ENCODE assay signal across 8 cellular contexts in genomic region chr1:244049142-244049968, GRCh38. TPM values are rescaled to one million over a fixed set of nuclear protein-coding genes. Genes with fewer than 3 reads are reported as not detected.
DNase-seq lines count a peak whose midpoint lies in the region; ATAC-seq and TF ChIP-seq lines count a peak whose summit lies in the region.

No MANE protein-coding gene starts in this region.

- peak overlapping the region; percentile 35 to 71; a peak in 3 of 4 replicates for H3K4me3 ChIP-seq in DND-41 (ENCODE audit: low read depth in 1 of 2, low read length in 2 of 2)
- peak overlapping the region; percentile 71 for H3K4me3 ChIP-seq in Karpas-422 (ENCODE audit: low read length)
- peak overlapping the region; percentile 74 to 99 (median 83) for H3K4me3 ChIP-seq in liver (ENCODE audit: low read depth in 1 of 3, low read length in 3 of 3)

- ATAC-seq in DND-41 (ENCODE audit: insufficient read depth, low read depth) = peak; percentile 20

- H3K4me1 ChIP-seq in DND-41 (ENCODE audit: insufficient read depth, low read length) (peaks cover 43% of the 10 kb centered on the region), Karpas-422 (ENCODE audit: low read length) (peaks cover 41% of the 10 kb centered on the region), liver (ENCODE audit: control insufficient read depth in 4 of 4, insufficient read depth in 4 of 4, low read length in 3 of 4) (peaks cover 1 to 24% (median 15%) of the 10 kb centered on the region in 4 donors)

- H3K9me3 ChIP-seq in DND-41 (ENCODE audit: insufficient read depth, low read length, severe bottlenecking) = no peaks in the 10 kb centered on the region
- H3K9me3 ChIP-seq in Karpas-422 (ENCODE audit: low read length) = no peaks in the 10 kb centered on the region
- no peaks in the 10 kb centered on the region for H3K9me3 ChIP-seq in liver (ENCODE audit: control insufficient read depth in 4 of 4, low read length in 3 of 4)

- TF ChIP-seq CTCF in DND-41 (IDR thresholded peaks at IDR 0.05; ENCODE audit: borderline replicate concordance, extremely low read depth, low read length, poor library complexity, severe bottlenecking) = no peak
- TF ChIP-seq CTCF in VCaP (conservative IDR thresholded peaks at IDR 0.05) = no peak
- TF ChIP-seq CTCF in liver (IDR thresholded peaks at IDR 0.05; ENCODE audit: low read depth, low read length, missing input control) = no peak

- WGBS in liver = under 1% methylated on average over 75 of the region's 75 CpGs

- H3K9me2 ChIP-seq in Karpas-422 (replicated peaks; ENCODE audit: insufficient read depth, low read length) = no peaks in the 10 kb centered on the region

- no peaks in the 10 kb centered on the region for H3K27me3 ChIP-seq in DND-41 (ENCODE audit: insufficient read depth, low read length, poor library complexity)
- peaks cover 5% of the 10 kb centered on the region; the same call in 1 of the 2 replicates for H3K27me3 ChIP-seq in Karpas-422 (ENCODE audit: low read length)
- no peaks in the 10 kb centered on the region for H3K27me3 ChIP-seq in liver (ENCODE audit: control insufficient read depth in 4 of 4, insufficient read depth in 4 of 4, low read length in 3 of 4)

- H4K20me1 ChIP-seq in DND-41 (ENCODE audit: insufficient read depth, low read length) (peaks cover 25% of the 10 kb centered on the region; the same call in 1 of the 2 replicates), Karpas-422 (ENCODE audit: insufficient read depth, low read depth, low read length) (peaks cover 31% of the 10 kb centered on the region)

- no peak for TF ChIP-seq RAD21 in liver (IDR thresholded peaks at IDR 0.05)

- H3K4me2 ChIP-seq in DND-41 (ENCODE audit: insufficient read depth, low read length) = peak overlapping the region; percentile 83
- H3K4me2 ChIP-seq in Karpas-422 (ENCODE audit: low read depth, low read length, poor library complexity, severe bottlenecking) = peak overlapping the region; percentile 73

- H3K36me3 ChIP-seq in DND-41 (ENCODE audit: insufficient read depth, low read length) (peaks cover 14% of the 10 kb centered on the region), Karpas-422 (ENCODE audit: insufficient read depth, low read length) (no peaks in the 10 kb centered on the region), liver (ENCODE audit: control insufficient read depth in 4 of 4, insufficient read depth in 3 of 4, low read depth in 1 of 4, low read length in 3 of 4) (peaks cover 1 to 7% (median 6%) of the 10 kb centered on the region in 4 donors)

- H3K27ac ChIP-seq in DND-41 (ENCODE audit: low read length) (peak overlapping the region; percentile 85), Karpas-422 (ENCODE audit: low read length) (no peak overlapping the region), VCaP (peak overlapping the region; percentile 88), cingulate gyrus (ENCODE audit: low read depth, low read length) (peak overlapping the region; percentile 83), liver (ENCODE audit: low read depth in 1 of 2, low read length in 2 of 2) (peak overlapping the region; percentile 70 to 72)

- H3K79me2 ChIP-seq in DND-41 (ENCODE audit: insufficient read depth, low read length) (peaks cover 51% of the 10 kb centered on the region), Karpas-422 (ENCODE audit: low read length) (no peaks in the 10 kb centered on the region)

- H3K9ac ChIP-seq in DND-41 (ENCODE audit: low read depth, low read length) (peak overlapping the region; percentile 65), Karpas-422 (ENCODE audit: low read length) (peak overlapping the region; percentile 58), liver (ENCODE audit: low read depth in 1 of 2, low read length in 2 of 2) (peak overlapping the region; percentile 72 to 75)

- peak; percentile 81 for DNase-seq in DND-41
- DNase-seq in Karpas-422 = peak; percentile 54
- DNase-seq in stimulated activated CD8-positive, alpha-beta memory T cell treated with anti-CD3 and anti-CD28 coated beads, Interleukin-12 subunit alpha, Interleukin-12 subunit beta, amount 100 ng/mL, for 4 hours (ENCODE audit: low read depth) = peak; percentile 22
- DNase-seq in T1000 (lab: John Stamatoyannopoulos, UW) = no peak
- no peak for DNase-seq in GOT3 (lab: John Stamatoyannopoulos, UW)

- peak overlapping the region; percentile 67 for H2AFZ ChIP-seq in DND-41 (ENCODE audit: low read depth, low read length)
- H2AFZ ChIP-seq in Karpas-422 (ENCODE audit: low read length) = no peak overlapping the region

TF ChIP-seq in liver, 16 proteins besides CTCF, POLR2A, EP300 and RAD21:
- TF ChIP-seq TAF1 (conservative IDR thresholded peaks at IDR 0.05) = no peak
- no peak for TF ChIP-seq JUND (IDR thresholded peaks at IDR 0.05)
- TF ChIP-seq HNF4A (conservative IDR thresholded peaks at IDR 0.05) = no peak
- no peak for TF ChIP-seq RXRA (IDR thresholded peaks at IDR 0.05)
- TF ChIP-seq REST (IDR thresholded peaks at IDR 0.05) = no peak
- no peak for TF ChIP-seq SP1 (IDR thresholded peaks at IDR 0.05)
- TF ChIP-seq HNF4G (IDR thresholded peaks at IDR 0.05) = no peak
- TF ChIP-seq EGR1 (IDR thresholded peaks at IDR 0.05; ENCODE audit: low read depth in 2 of 2) = no peak
- no peak for TF ChIP-seq ATF3 (IDR thresholded peaks at IDR 0.05)
- TF ChIP-seq GABPA (IDR thresholded peaks at IDR 0.05 in 1 of 2, conservative IDR thresholded peaks at IDR 0.05 in 1 of 2) = no peak
- TF ChIP-seq YY1 (IDR thresholded peaks at IDR 0.05) = no peak
- no peak for TF ChIP-seq MAX (IDR thresholded peaks at IDR 0.05)
- no peak for TF ChIP-seq ZBTB33 (IDR thresholded peaks at IDR 0.05)
- no peak for TF ChIP-seq NR2F2 (IDR thresholded peaks at IDR 0.05)
- no peak for TF ChIP-seq FOXA2 (IDR thresholded peaks at IDR 0.05)
- TF ChIP-seq FOXA1 (IDR thresholded peaks at IDR 0.05) = no peak

RNA-seq across cellular contexts. Expression of gene ZBTB18, which starts 1.7 kb away (rescaled TPM):
- total RNA-seq in Karpas-422 (2014; rRNA removed; shearing (Covaris generic); ENCODE audit: low replicate concordance) = 6.6 and 9.5 TPM in 2 replicates
- 10 to 100 TPM in 1 of 2 donors, 1 to 10 TPM in 1; 5.6 to 18.3 TPM for total RNA-seq in liver
- 1 to 10 TPM; 1.2 to 5.7 TPM for polyA plus RNA-seq in liver

Comparison
In these comparisons a context has a peak if more than half of its experiments do, and no peak if none do; other contexts are left out.
1. DNase-seq: peak in DND-41 (single experiment), Karpas-422 (single experiment) and stimulated activated CD8-positive, alpha-beta memory T cell treated with anti-CD3 and anti-CD28 coated beads, Interleukin-12 subunit alpha, Interleukin-12 subunit beta, amount 100 ng/mL, for 4 hours (single experiment); none in T1000 (single experiment) and GOT3 (single experiment).
2. Peak in every context shown above with its lines, with median percentiles within 50 percentile points of each other: H3K4me3 ChIP-seq and H3K9ac ChIP-seq.